15 cellular contexts compared by ENCODE assay signal in genomic region chr4:46124773-46125172, GRCh38. TPM values are rescaled to one million over a fixed set of nuclear protein-coding genes. Genes with fewer than 3 reads are reported as not detected.
DNase-seq lines count a peak whose midpoint lies in the region; ATAC-seq and TF ChIP-seq lines count a peak whose summit lies in the region.
"Had no signal": no experiment of that assay in that cellular context is flagged by ENCODE, and none has a peak within 500 bp of the region (broad histone marks: within the 10 kb centered on the region; RNA-seq: fewer than 3 reads in every experiment).

No MANE protein-coding gene starts in this region.

- intact Hi-C loops in dorsolateral prefrontal cortex (cut with DNase I) (no loop called here), sciatic nerve (cut with DNase I) (no loop called here)

- no peaks in the 10 kb centered on the region for H3K36me3 Mint-ChIP-seq in neural crest cell (ENCODE audit: low read depth)
- no peaks in the 10 kb centered on the region for H3K36me3 Mint-ChIP-seq in activated T-helper 17 cell treated with anti-CD3 and anti-CD28 coated beads, Interleukin-2, amount 50 U/mL, for 72 hours (ENCODE audit: low read depth)
- H3K36me3 Mint-ChIP-seq: memory B cell had no signal

- H3K4me3 Mint-ChIP-seq in neural crest cell: no peak overlapping the region
- H3K4me3 Mint-ChIP-seq in activated T-helper 17 cell treated with anti-CD3 and anti-CD28 coated beads, Interleukin-2, amount 50 U/mL, for 72 hours: no peak overlapping the region
- H3K4me3 Mint-ChIP-seq: effector memory CD8-positive, alpha-beta T cell; memory B cell; stimulated activated naive CD8-positive, alpha-beta T cell treated with anti-CD3 and anti-CD28 coated beads, Interleukin-15, amount 100 ng/mL, for 72 hours had no signal

- no peak for TF ChIP-seq CTCF in dorsolateral prefrontal cortex (IDR thresholded peaks at IDR 0.05 in 54 of 56, conservative IDR thresholded peaks at IDR 0.05 in 2 of 56; ENCODE audit: low read depth in 1 of 56, partially characterized antibody in 56 of 56)
- no peak for TF ChIP-seq CTCF in neural crest cell (conservative IDR thresholded peaks at IDR 0.05)

- H3K4me3 ChIP-seq in dorsolateral prefrontal cortex: peak overlapping the region; percentile 38 to 76 (median 57)
- H3K4me3 ChIP-seq: psoas muscle had no signal

- H3K27me3 Mint-ChIP-seq in neural crest cell (ENCODE audit: low read depth): peaks cover 87% of the 10 kb centered on the region
- H3K27me3 Mint-ChIP-seq in activated T-helper 17 cell treated with anti-CD3 and anti-CD28 coated beads, Interleukin-2, amount 50 U/mL, for 72 hours: no peaks in the 10 kb centered on the region
- H3K27me3 Mint-ChIP-seq: effector memory CD8-positive, alpha-beta T cell; memory B cell; stimulated activated naive CD8-positive, alpha-beta T cell treated with anti-CD3 and anti-CD28 coated beads, Interleukin-15, amount 100 ng/mL, for 72 hours had no signal

- H3K27me3 ChIP-seq in dorsolateral prefrontal cortex: peaks cover 0 to 2% (median 0%) of the 10 kb centered on the region in 45 donors

- peaks cover 3% of the 10 kb centered on the region for H3K4me1 Mint-ChIP-seq in neural crest cell
- no peaks in the 10 kb centered on the region for H3K4me1 Mint-ChIP-seq in activated T-helper 17 cell treated with anti-CD3 and anti-CD28 coated beads, Interleukin-2, amount 50 U/mL, for 72 hours
- H3K4me1 Mint-ChIP-seq: memory B cell; stimulated activated naive CD8-positive, alpha-beta T cell treated with anti-CD3 and anti-CD28 coated beads, Interleukin-15, amount 100 ng/mL, for 72 hours had no signal

- DNase-seq in ELF-1 (ENCODE audit: low read depth, low spot score): peak; percentile 7
- peak; percentile 78 for DNase-seq in NCI-H1105 treated with DMSO at 0.1 percent for 48 hours (lab: John Stamatoyannopoulos, UW)
- DNase-seq in dorsolateral prefrontal cortex: peak; percentile 15 to 84 (median 70)
- DNase-seq in neural crest cell (ENCODE audit: low read depth, low spot score): peak; percentile 44
- DNase-seq in sciatic nerve (ENCODE audit: low spot score): no peak
- DNase-seq in SKM-1 treated with dmso at 0.1 percent for 144 hours (lab: John Stamatoyannopoulos, UW; ENCODE audit: unreplicated experiment): no peak
- DNase-seq: effector memory CD8-positive, alpha-beta T cell; NCI-H1436 treated with DMSO at 0.1 percent for 48 hours; psoas muscle; stimulated activated CD4-positive, alpha-beta T cell treated with anti-CD3 and anti-CD28 coated beads, Interleukin-4, amount 100 ng/mL, for 24 hours; stimulated activated naive CD8-positive, alpha-beta T cell treated with anti-CD3 and anti-CD28 coated beads, Interleukin-15, amount 100 ng/mL, for 72 hours had no signal

- ATAC-seq in sciatic nerve: no peak
- ATAC-seq in HG03045 (IDR thresholded peaks at IDR 0.05; ENCODE audit: unreplicated experiment): no peak
- ATAC-seq in activated T-helper 17 cell treated with anti-CD3 and anti-CD28 coated beads, Interleukin-2, amount 50 U/mL, for 72 hours (replicated peaks): no peak
- ATAC-seq: effector memory CD8-positive, alpha-beta T cell; gastroesophageal sphincter; psoas muscle; stimulated activated naive CD8-positive, alpha-beta T cell treated with anti-CD3 and anti-CD28 coated beads, Interleukin-15, amount 100 ng/mL, for 72 hours had no signal

- H3K27ac ChIP-seq in dorsolateral prefrontal cortex: peak overlapping the region in 14 of 59 donors; percentile 4 to 65 (median 52)
- H3K27ac ChIP-seq: gastroesophageal sphincter, psoas muscle had no signal

- no peaks in the 10 kb centered on the region for H3K9me3 Mint-ChIP-seq in neural crest cell
- peaks cover 14% of the 10 kb centered on the region for H3K9me3 Mint-ChIP-seq in activated T-helper 17 cell treated with anti-CD3 and anti-CD28 coated beads, Interleukin-2, amount 50 U/mL, for 72 hours

- H3K27ac Mint-ChIP-seq in neural crest cell (ENCODE audit: unreplicated experiment): no peak overlapping the region
- H3K27ac Mint-ChIP-seq in activated T-helper 17 cell treated with anti-CD3 and anti-CD28 coated beads, Interleukin-2, amount 50 U/mL, for 72 hours: no peak overlapping the region
- H3K27ac Mint-ChIP-seq: effector memory CD8-positive, alpha-beta T cell; memory B cell; stimulated activated naive CD8-positive, alpha-beta T cell treated with anti-CD3 and anti-CD28 coated beads, Interleukin-15, amount 100 ng/mL, for 72 hours had no signal

RNA-seq across cellular contexts. Expression of gene GABRG1, which starts 0.9 kb away (rescaled TPM):
- 10 to 100 TPM; 10.5 to 69.8 (median 32.4) TPM for total RNA-seq in dorsolateral prefrontal cortex
- not detected in 2 replicates for total RNA-seq in neural crest cell
- 1.4 TPM for total RNA-seq in sciatic nerve
- total RNA-seq in activated T-helper 17 cell treated with anti-CD3 and anti-CD28 coated beads, Interleukin-2, amount 50 U/mL, for 72 hours: not detected
- total RNA-seq: psoas muscle had no signal

Comparison
In these comparisons a context has a peak if more than half of its experiments do, and no peak if none do; other contexts are left out.
1. DNase-seq: peak in ELF-1 (single experiment), NCI-H1105 treated with DMSO at 0.1 percent for 48 hours (single experiment), dorsolateral prefrontal cortex (10 of 10) and neural crest cell (single experiment); none in sciatic nerve (single experiment) and SKM-1 treated with dmso at 0.1 percent for 144 hours (single experiment).